In the genomic region with DNA sequence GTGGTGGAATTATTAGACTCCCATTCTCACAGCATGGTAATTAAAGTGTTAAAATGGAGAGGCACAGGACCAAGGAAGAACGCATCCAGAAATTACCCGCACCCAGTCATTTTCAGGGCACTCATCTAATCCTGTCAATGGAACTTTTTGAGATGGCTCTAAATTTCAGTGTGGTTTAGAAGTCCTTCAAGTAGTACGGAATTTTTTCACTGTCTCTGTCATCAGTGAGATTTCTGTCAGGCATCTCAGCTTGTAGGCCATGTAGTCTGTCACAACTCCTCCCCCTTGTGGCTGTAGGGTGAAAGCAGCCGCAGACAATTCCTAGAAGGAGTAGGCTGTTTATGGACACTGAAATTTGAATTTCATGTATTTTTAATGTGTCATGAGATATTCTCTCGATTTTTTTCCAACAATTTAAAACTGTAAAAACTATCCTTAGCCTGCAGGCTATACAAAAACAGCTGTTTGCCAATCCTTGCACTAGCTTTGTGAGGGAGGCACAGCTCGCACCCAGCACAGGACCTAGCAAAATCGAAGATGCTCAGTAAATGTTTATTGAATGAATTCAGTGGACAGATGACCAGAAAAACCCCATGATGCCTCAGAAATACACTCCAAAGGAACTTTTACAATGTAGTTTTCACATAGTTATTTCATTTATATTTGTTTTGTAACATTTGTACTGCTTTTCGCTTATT, we compare ENCODE assay signal across 8 cellular contexts. TPM values are rescaled to one million over a fixed set of nuclear protein-coding genes. Genes with fewer than 3 reads are reported as not detected.
DNase-seq lines count a peak whose midpoint lies in the region; ATAC-seq and TF ChIP-seq lines count a peak whose summit lies in the region.

No MANE protein-coding gene starts in this region.

- no peak overlapping the region for H3K27ac ChIP-seq in WERI-Rb-1

- peak; percentile 55 for TF ChIP-seq CTCF in WERI-Rb-1 (IDR thresholded peaks at IDR 0.05; ENCODE audit: low read depth, low read length)

- H3K4me3 ChIP-seq in WERI-Rb-1 (ENCODE audit: low read depth, low read length): no peak overlapping the region

- no peaks in the 10 kb centered on the region for H3K27me3 ChIP-seq in WERI-Rb-1 (ENCODE audit: insufficient read depth, low read depth, severe bottlenecking)

- peak; percentile 80 for DNase-seq in ELR (ENCODE audit: low read depth)
- DNase-seq in NCI-H2227 (lab: John Stamatoyannopoulos, UW; ENCODE audit: unreplicated experiment): peak; percentile 79
- DNase-seq in WERI-Rb-1: peak; percentile 38
- DNase-seq in cerebellum (ENCODE audit: low spot score): peak; percentile 71
- peak; percentile 74 for DNase-seq in kidney tubule cell (ENCODE audit: low spot score)
- DNase-seq in stimulated activated CD4-positive, alpha-beta T cell treated with anti-CD3 and anti-CD28 coated beads, Interleukin-4, amount 100 ng/mL, for 24 hours: peak; percentile 69

- no peaks in the 10 kb centered on the region for H3K36me3 ChIP-seq in WERI-Rb-1

- no peaks in the 10 kb centered on the region for H3K9me3 ChIP-seq in WERI-Rb-1 (ENCODE audit: severe bottlenecking)

- peak; percentile 61 for ATAC-seq in HG02610 (IDR thresholded peaks at IDR 0.05; ENCODE audit: unreplicated experiment)
- ATAC-seq in HG02623 (IDR thresholded peaks at IDR 0.05; ENCODE audit: unreplicated experiment): no peak

RNA-seq across cellular contexts. Expression of gene NUP133, which starts 6.6 kb away (rescaled TPM):
- 42.4 TPM for total RNA-seq in cerebellum

RNA-seq across cellular contexts. Expression of gene ABCB10, which starts 43.8 kb away (rescaled TPM):
- 17.4 TPM for total RNA-seq in cerebellum
